ENCODE assay signal across 1 cellular context in the genomic region with DNA sequence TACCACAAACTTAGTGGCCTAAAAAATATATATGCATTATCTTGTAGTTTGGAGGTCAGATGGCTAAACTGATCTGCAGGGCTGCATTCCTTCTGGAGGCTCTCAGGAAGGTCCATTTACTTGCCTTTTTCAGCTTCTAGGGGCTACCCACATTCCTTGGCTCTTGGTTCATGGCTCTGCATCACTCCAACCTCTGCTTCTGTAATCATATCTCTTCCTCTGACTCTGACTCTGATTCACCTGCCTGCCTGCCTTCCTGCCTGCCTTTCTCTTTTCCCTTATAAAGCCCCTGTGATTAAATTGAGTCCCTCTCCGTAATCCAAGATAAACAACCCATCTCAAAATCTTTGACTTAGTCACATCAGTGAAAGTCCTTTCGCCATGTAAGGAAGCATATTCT.
TF ChIP-seq lines count a peak whose summit lies in the region.

No MANE protein-coding gene starts in this region.

TF ChIP-seq in WTC11, 78 proteins besides CTCF, POLR2A, EP300 and RAD21 (continued from another document):
- TF ChIP-seq, protein P1, sequence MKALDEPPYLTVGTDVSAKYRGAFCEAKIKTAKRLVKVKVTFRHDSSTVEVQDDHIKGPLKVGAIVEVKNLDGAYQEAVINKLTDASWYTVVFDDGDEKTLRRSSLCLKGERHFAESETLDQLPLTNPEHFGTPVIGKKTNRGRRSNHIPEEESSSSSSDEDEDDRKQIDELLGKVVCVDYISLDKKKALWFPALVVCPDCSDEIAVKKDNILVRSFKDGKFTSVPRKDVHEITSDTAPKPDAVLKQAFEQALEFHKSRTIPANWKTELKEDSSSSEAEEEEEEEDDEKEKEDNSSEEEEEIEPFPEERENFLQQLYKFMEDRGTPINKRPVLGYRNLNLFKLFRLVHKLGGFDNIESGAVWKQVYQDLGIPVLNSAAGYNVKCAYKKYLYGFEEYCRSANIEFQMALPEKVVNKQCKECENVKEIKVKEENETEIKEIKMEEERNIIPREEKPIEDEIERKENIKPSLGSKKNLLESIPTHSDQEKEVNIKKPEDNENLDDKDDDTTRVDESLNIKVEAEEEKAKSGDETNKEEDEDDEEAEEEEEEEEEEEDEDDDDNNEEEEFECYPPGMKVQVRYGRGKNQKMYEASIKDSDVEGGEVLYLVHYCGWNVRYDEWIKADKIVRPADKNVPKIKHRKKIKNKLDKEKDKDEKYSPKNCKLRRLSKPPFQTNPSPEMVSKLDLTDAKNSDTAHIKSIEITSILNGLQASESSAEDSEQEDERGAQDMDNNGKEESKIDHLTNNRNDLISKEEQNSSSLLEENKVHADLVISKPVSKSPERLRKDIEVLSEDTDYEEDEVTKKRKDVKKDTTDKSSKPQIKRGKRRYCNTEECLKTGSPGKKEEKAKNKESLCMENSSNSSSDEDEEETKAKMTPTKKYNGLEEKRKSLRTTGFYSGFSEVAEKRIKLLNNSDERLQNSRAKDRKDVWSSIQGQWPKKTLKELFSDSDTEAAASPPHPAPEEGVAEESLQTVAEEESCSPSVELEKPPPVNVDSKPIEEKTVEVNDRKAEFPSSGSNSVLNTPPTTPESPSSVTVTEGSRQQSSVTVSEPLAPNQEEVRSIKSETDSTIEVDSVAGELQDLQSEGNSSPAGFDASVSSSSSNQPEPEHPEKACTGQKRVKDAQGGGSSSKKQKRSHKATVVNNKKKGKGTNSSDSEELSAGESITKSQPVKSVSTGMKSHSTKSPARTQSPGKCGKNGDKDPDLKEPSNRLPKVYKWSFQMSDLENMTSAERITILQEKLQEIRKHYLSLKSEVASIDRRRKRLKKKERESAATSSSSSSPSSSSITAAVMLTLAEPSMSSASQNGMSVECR (CRISPR knock-in tag; IDR thresholded peaks at IDR 0.05; ENCODE audit: borderline replicate concordance) = no peak
- TF ChIP-seq NFE2L1 (CRISPR knock-in tag; IDR thresholded peaks at IDR 0.05) = no peak
- TF ChIP-seq, protein P2, sequence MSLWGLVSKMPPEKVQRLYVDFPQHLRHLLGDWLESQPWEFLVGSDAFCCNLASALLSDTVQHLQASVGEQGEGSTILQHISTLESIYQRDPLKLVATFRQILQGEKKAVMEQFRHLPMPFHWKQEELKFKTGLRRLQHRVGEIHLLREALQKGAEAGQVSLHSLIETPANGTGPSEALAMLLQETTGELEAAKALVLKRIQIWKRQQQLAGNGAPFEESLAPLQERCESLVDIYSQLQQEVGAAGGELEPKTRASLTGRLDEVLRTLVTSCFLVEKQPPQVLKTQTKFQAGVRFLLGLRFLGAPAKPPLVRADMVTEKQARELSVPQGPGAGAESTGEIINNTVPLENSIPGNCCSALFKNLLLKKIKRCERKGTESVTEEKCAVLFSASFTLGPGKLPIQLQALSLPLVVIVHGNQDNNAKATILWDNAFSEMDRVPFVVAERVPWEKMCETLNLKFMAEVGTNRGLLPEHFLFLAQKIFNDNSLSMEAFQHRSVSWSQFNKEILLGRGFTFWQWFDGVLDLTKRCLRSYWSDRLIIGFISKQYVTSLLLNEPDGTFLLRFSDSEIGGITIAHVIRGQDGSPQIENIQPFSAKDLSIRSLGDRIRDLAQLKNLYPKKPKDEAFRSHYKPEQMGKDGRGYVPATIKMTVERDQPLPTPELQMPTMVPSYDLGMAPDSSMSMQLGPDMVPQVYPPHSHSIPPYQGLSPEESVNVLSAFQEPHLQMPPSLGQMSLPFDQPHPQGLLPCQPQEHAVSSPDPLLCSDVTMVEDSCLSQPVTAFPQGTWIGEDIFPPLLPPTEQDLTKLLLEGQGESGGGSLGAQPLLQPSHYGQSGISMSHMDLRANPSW (CRISPR knock-in tag; conservative IDR thresholded peaks at IDR 0.05; ENCODE audit: low read depth) = no peak
- TF ChIP-seq, protein P3, sequence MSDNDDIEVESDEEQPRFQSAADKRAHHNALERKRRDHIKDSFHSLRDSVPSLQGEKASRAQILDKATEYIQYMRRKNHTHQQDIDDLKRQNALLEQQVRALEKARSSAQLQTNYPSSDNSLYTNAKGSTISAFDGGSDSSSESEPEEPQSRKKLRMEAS (CRISPR knock-in tag; IDR thresholded peaks at IDR 0.05) = no peak
- TF ChIP-seq PRRX2 (CRISPR knock-in tag; IDR thresholded peaks at IDR 0.05) = no peak
- TF ChIP-seq, protein P4, sequence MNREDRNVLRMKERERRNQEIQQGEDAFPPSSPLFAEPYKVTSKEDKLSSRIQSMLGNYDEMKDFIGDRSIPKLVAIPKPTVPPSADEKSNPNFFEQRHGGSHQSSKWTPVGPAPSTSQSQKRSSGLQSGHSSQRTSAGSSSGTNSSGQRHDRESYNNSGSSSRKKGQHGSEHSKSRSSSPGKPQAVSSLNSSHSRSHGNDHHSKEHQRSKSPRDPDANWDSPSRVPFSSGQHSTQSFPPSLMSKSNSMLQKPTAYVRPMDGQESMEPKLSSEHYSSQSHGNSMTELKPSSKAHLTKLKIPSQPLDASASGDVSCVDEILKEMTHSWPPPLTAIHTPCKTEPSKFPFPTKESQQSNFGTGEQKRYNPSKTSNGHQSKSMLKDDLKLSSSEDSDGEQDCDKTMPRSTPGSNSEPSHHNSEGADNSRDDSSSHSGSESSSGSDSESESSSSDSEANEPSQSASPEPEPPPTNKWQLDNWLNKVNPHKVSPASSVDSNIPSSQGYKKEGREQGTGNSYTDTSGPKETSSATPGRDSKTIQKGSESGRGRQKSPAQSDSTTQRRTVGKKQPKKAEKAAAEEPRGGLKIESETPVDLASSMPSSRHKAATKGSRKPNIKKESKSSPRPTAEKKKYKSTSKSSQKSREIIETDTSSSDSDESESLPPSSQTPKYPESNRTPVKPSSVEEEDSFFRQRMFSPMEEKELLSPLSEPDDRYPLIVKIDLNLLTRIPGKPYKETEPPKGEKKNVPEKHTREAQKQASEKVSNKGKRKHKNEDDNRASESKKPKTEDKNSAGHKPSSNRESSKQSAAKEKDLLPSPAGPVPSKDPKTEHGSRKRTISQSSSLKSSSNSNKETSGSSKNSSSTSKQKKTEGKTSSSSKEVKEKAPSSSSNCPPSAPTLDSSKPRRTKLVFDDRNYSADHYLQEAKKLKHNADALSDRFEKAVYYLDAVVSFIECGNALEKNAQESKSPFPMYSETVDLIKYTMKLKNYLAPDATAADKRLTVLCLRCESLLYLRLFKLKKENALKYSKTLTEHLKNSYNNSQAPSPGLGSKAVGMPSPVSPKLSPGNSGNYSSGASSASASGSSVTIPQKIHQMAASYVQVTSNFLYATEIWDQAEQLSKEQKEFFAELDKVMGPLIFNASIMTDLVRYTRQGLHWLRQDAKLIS (CRISPR knock-in tag; IDR thresholded peaks at IDR 0.05; ENCODE audit: borderline replicate concordance) = no peak
- TF ChIP-seq, protein P5, sequence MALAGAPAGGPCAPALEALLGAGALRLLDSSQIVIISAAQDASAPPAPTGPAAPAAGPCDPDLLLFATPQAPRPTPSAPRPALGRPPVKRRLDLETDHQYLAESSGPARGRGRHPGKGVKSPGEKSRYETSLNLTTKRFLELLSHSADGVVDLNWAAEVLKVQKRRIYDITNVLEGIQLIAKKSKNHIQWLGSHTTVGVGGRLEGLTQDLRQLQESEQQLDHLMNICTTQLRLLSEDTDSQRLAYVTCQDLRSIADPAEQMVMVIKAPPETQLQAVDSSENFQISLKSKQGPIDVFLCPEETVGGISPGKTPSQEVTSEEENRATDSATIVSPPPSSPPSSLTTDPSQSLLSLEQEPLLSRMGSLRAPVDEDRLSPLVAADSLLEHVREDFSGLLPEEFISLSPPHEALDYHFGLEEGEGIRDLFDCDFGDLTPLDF (CRISPR knock-in tag; IDR thresholded peaks at IDR 0.05) = no peak
- TF ChIP-seq ZNF317 (CRISPR knock-in tag; IDR thresholded peaks at IDR 0.05; ENCODE audit: borderline replicate concordance, low read depth) = no peak
- TF ChIP-seq, protein P6, sequence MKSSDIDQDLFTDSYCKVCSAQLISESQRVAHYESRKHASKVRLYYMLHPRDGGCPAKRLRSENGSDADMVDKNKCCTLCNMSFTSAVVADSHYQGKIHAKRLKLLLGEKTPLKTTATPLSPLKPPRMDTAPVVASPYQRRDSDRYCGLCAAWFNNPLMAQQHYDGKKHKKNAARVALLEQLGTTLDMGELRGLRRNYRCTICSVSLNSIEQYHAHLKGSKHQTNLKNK (CRISPR knock-in tag; IDR thresholded peaks at IDR 0.05) = no peak
- TF ChIP-seq ZNF671 (CRISPR knock-in tag; IDR thresholded peaks at IDR 0.05) = no peak
- TF ChIP-seq, protein P7, sequence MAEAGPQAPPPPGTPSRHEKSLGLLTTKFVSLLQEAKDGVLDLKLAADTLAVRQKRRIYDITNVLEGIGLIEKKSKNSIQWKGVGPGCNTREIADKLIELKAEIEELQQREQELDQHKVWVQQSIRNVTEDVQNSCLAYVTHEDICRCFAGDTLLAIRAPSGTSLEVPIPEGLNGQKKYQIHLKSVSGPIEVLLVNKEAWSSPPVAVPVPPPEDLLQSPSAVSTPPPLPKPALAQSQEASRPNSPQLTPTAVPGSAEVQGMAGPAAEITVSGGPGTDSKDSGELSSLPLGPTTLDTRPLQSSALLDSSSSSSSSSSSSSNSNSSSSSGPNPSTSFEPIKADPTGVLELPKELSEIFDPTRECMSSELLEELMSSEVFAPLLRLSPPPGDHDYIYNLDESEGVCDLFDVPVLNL (CRISPR knock-in tag; IDR thresholded peaks at IDR 0.05; ENCODE audit: borderline replicate concordance, low read depth) = no peak
- TF ChIP-seq, protein P8, sequence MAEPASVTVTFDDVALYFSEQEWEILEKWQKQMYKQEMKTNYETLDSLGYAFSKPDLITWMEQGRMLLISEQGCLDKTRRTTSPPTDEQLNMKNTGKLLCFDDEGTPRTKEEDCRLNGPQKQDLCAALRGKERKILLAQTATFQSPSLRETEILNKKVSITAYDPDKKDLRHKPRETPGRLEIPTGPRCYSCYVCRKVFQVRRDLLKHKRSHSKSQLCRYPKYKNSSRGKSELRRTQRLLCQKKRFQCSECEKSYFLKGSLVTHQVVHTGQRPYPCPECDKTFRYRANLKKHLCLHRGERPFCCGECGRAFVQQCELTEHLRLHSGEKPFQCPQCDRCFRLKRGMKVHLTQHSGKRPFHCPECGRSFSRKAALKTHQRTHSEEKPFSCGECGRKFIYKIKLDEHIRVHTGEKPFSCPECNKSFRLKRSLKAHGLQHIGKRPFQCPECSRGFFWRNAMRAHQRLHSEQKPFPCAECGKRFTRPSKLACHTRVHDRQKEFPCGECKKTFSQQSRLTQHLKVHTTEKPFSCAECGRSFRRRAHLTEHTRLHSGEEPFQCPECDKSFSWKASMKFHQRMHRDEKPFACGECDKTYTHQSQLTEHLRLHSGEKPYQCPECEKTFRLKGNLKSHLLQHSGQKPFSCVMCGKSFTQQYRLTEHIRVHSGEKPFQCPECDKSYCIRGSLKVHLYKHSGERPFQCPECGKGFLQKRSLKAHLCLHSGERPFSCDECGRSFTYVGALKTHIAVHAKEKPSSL (CRISPR knock-in tag; conservative IDR thresholded peaks at IDR 0.05) = no peak
